6 cellular contexts compared by ENCODE assay signal in the genomic region with DNA sequence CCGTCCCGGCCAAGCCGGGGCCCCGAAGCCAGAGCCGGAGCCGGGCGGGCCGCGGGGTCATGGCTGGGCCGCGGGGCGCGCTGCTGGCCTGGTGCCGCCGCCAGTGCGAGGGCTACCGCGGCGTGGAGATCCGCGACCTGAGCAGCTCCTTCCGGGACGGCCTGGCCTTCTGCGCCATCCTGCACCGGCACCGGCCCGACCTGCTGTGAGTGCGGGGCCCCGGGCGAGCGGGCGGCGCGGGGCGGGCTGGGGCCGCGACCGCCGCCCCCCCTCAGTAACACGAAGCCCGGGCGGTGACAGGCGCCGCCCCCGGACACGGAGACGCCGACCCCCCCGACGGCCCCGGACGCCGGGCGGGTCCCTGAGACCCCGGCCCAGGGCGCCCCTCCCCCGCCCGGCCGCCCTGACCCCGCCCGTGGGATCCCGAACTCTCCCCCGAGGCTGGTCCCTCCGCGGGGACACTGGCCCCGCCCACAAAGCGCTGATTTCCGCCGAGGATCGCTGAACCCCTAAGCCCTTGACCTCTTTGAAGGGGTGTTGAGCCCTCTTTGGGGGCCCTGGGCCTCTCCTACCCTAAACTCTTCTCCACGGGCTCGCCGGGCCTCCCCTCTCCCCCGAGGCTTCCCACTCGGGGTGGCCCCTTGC. TPM values are rescaled to one million over a fixed set of nuclear protein-coding genes. Genes with fewer than 3 reads are reported as not detected.
DNase-seq lines count a peak whose midpoint lies in the region; TF ChIP-seq lines count a peak whose summit lies in the region.

No MANE protein-coding gene starts in this region.

- TF ChIP-seq CTCF in HFF-Myc (IDR thresholded peaks at IDR 0.05; ENCODE audit: low read depth, low read length, missing control alignments): no peak
- no peak for TF ChIP-seq CTCF in hepatocyte (IDR thresholded peaks at IDR 0.05; ENCODE audit: poor library complexity)
- no peak for TF ChIP-seq CTCF in thyroid gland (IDR thresholded peaks at IDR 0.05)

- no peaks in the 10 kb centered on the region for H3K9me2 ChIP-seq in hepatocyte (replicated peaks; ENCODE audit: insufficient read depth)

- H3K27ac Mint-ChIP-seq in activated CD4-positive, alpha-beta memory T cell treated with anti-CD3 and anti-CD28 coated beads, Interleukin-2, amount 10 ng/mL, durations not matched to agents 7 days and 5 days: peak overlapping the region; percentile 73

- DNase-seq in HFF-Myc (ENCODE audit: extremely low read depth, low read depth) (no peak), hepatocyte (ENCODE audit: low spot score) (no peak), thyroid gland (peak; percentile 32 to 34), GOT3 (lab: John Stamatoyannopoulos, UW) (no peak)
- DNase-seq in activated CD4-positive, alpha-beta memory T cell treated with anti-CD3 and anti-CD28 coated beads, Interleukin-2, amount 10 ng/mL, durations not matched to agents 7 days and 5 days: peak; percentile 55

- intact Hi-C loops in thyroid gland (cut with DNase I): no loop called here

- CTCF ChIA-PET in activated CD4-positive, alpha-beta memory T cell treated with anti-CD3 and anti-CD28 coated beads, Interleukin-2, amount 10 ng/mL, durations not matched to agents 7 days and 5 days (lab: Charles Lee): interaction anchor here (1.1 to 1.9 kb wide), 5 partner anchors 10 to 82 kb away, joined by 4 to 15 read pairs (median 7); partner anchors contain the start of genes C22orf23 and POLR2F

- H3K9me3 ChIP-seq in BLaER1 treated with 17β-estradiol and CSF1 and Interleukin-3, amounts not matched to agents 10 nM and 100 nM (replicated peaks in 1 of 11): no peaks in the 10 kb centered on the region
- H3K9me3 ChIP-seq in hepatocyte (ENCODE audit: low read depth) (no peaks in the 10 kb centered on the region), thyroid gland (no peaks in the 10 kb centered on the region)

- no peaks in the 10 kb centered on the region for H3K27me3 Mint-ChIP-seq in activated CD4-positive, alpha-beta memory T cell treated with anti-CD3 and anti-CD28 coated beads, Interleukin-2, amount 10 ng/mL, durations not matched to agents 7 days and 5 days

- H3K4me3 Mint-ChIP-seq in activated CD4-positive, alpha-beta memory T cell treated with anti-CD3 and anti-CD28 coated beads, Interleukin-2, amount 10 ng/mL, durations not matched to agents 7 days and 5 days: peak overlapping the region; percentile 74

- peak overlapping the region; percentile 87 to 97 (median 94) for H3K27ac ChIP-seq in BLaER1 treated with 17β-estradiol and CSF1 and Interleukin-3, amounts not matched to agents 10 nM and 100 nM
- peak overlapping the region; percentile 65 for H3K27ac ChIP-seq in hepatocyte
- peak overlapping the region; percentile 53 to 79 (median 56) for H3K27ac ChIP-seq in thyroid gland

- POLR2A ChIA-PET in activated CD4-positive, alpha-beta memory T cell treated with anti-CD3 and anti-CD28 coated beads, Interleukin-2, amount 10 ng/mL, durations not matched to agents 7 days and 5 days (lab: Charles Lee): interaction anchor here (0.8 to 3.2 kb wide), 7 partner anchors 10 to 62 kb away, joined by 3 to 45 read pairs (median 4); partner anchors contain the start of genes ANKRD54, C22orf23 and POLR2F

- peak overlapping the region; percentile 87 to 98 (median 95) for H3K9ac ChIP-seq in BLaER1 treated with 17β-estradiol and CSF1 and Interleukin-3, amounts not matched to agents 10 nM and 100 nM

- H2AFZ ChIP-seq in hepatocyte: peak overlapping the region; percentile 56

- no peak for TF ChIP-seq POLR2A in thyroid gland (IDR thresholded peaks at IDR 0.05)

- H3K4me1 Mint-ChIP-seq in activated CD4-positive, alpha-beta memory T cell treated with anti-CD3 and anti-CD28 coated beads, Interleukin-2, amount 10 ng/mL, durations not matched to agents 7 days and 5 days: peaks cover 24% of the 10 kb centered on the region

- peaks cover 0 to 6% (median 0%) of the 10 kb centered on the region in 11 experiments; a peak in 4 of 22 replicates for H3K36me3 ChIP-seq in BLaER1 treated with 17β-estradiol and CSF1 and Interleukin-3, amounts not matched to agents 10 nM and 100 nM
- H3K36me3 ChIP-seq in hepatocyte (replicated peaks; ENCODE audit: insufficient read depth, low read depth) (no peaks in the 10 kb centered on the region), thyroid gland (no peaks in the 10 kb centered on the region)

- no peaks in the 10 kb centered on the region for H3K36me3 Mint-ChIP-seq in activated CD4-positive, alpha-beta memory T cell treated with anti-CD3 and anti-CD28 coated beads, Interleukin-2, amount 10 ng/mL, durations not matched to agents 7 days and 5 days (ENCODE audit: low read depth)

- WGBS in hepatocyte (ENCODE audit: low lambda C conversion rate, missing lambda C conversion rate): 4% methylated on average over 28 of the region's 75 CpGs
- whole genome bisulfite sequencing in thyroid gland, 2 donors: 4% methylated on average over 4 of the region's 75 CpGs; no CpG with 5 or more reads in 1 of the 2 donors

- H3K27me3 ChIP-seq in BLaER1 treated with 17β-estradiol and CSF1 and Interleukin-3, amounts not matched to agents 10 nM and 100 nM: no peaks in the 10 kb centered on the region
- H3K27me3 ChIP-seq in hepatocyte: no peaks in the 10 kb centered on the region
- no peaks in the 10 kb centered on the region for H3K27me3 ChIP-seq in thyroid gland

- peak overlapping the region; percentile 92 to 100 (median 99) for H3K4me2 ChIP-seq in BLaER1 treated with 17β-estradiol and CSF1 and Interleukin-3, amounts not matched to agents 10 nM and 100 nM
- H3K4me2 ChIP-seq in hepatocyte: peak overlapping the region; percentile 99

- peaks cover 27% of the 10 kb centered on the region for H3K79me2 ChIP-seq in hepatocyte

- H4K20me1 ChIP-seq in BLaER1 treated with 17β-estradiol and CSF1 and Interleukin-3, amounts not matched to agents 10 nM and 100 nM: peaks cover 17 to 49% (median 35%) of the 10 kb centered on the region in 11 experiments; a peak in 17 of 22 replicates
- no peaks in the 10 kb centered on the region for H4K20me1 ChIP-seq in hepatocyte (ENCODE audit: insufficient read depth, poor library complexity, severe bottlenecking)

- peak overlapping the region; percentile 75 to 93 (median 87) for H3K4me3 ChIP-seq in BLaER1 treated with 17β-estradiol and CSF1 and Interleukin-3, amounts not matched to agents 10 nM and 100 nM
- H3K4me3 ChIP-seq in HFF-Myc (replicated peaks; ENCODE audit: low read depth, low read length) (peak overlapping the region; percentile 82), hepatocyte (peak overlapping the region; percentile 72), thyroid gland (replicated peaks in 1 of 3) (peak overlapping the region; percentile 11 to 69 (median 65))

- H3K9me3 Mint-ChIP-seq in activated CD4-positive, alpha-beta memory T cell treated with anti-CD3 and anti-CD28 coated beads, Interleukin-2, amount 10 ng/mL, durations not matched to agents 7 days and 5 days: no peaks in the 10 kb centered on the region

- peaks cover 29 to 75% (median 70%) of the 10 kb centered on the region in 10 experiments for H3K4me1 ChIP-seq in BLaER1 treated with 17β-estradiol and CSF1 and Interleukin-3, amounts not matched to agents 10 nM and 100 nM
- H3K4me1 ChIP-seq in hepatocyte (ENCODE audit: insufficient read depth): peaks cover 18% of the 10 kb centered on the region
- H3K4me1 ChIP-seq in thyroid gland: peaks cover 20 to 32% of the 10 kb centered on the region in 2 donors

RNA-seq across cellular contexts. Expression of gene MICALL1, which starts 0.4 kb away (rescaled TPM):
- total RNA-seq in activated CD4-positive, alpha-beta memory T cell treated with anti-CD3 and anti-CD28 coated beads, Interleukin-2, amount 10 ng/mL, durations not matched to agents 7 days and 5 days: 10 to 100 TPM; 21.8 to 24.1 TPM
- total RNA-seq in hepatocyte (20.3 and 26.1 TPM in 2 replicates), thyroid gland (10 to 100 TPM; 22.2 to 48.3 (median 30.8) TPM)
- 11.7 and 15.0 TPM in 2 replicates for polyA plus RNA-seq in hepatocyte

RNA-seq across cellular contexts. Expression of gene C22orf23, which starts 46.9 kb away (rescaled TPM):
- not detected for total RNA-seq in activated CD4-positive, alpha-beta memory T cell treated with anti-CD3 and anti-CD28 coated beads, Interleukin-2, amount 10 ng/mL, durations not matched to agents 7 days and 5 days
- 0.30 TPM in 1 of 2 replicates, not detected in the other for total RNA-seq in hepatocyte
- 0.29 TPM in 1 of 2 replicates, not detected in the other for polyA plus RNA-seq in hepatocyte
- 1 to 10 TPM in 1 of 4 donors, under 1 TPM in 3; 0.59 to 1.7 (median 0.73) TPM for total RNA-seq in thyroid gland

RNA-seq across cellular contexts. Expression of gene POLR2F, which starts 47.0 kb away (rescaled TPM):
- total RNA-seq in activated CD4-positive, alpha-beta memory T cell treated with anti-CD3 and anti-CD28 coated beads, Interleukin-2, amount 10 ng/mL, durations not matched to agents 7 days and 5 days: 10 to 100 TPM; 50.1 to 56.4 TPM
- total RNA-seq in hepatocyte (59.4 and 74.3 TPM in 2 replicates), thyroid gland (10 to 100 TPM; 19.7 to 88.9 (median 55.2) TPM)
- polyA plus RNA-seq in hepatocyte: 119 and 129 TPM in 2 replicates

RNA-seq across cellular contexts. Expression of gene EIF3L, which starts 57.3 kb away (rescaled TPM):
- total RNA-seq in activated CD4-positive, alpha-beta memory T cell treated with anti-CD3 and anti-CD28 coated beads, Interleukin-2, amount 10 ng/mL, durations not matched to agents 7 days and 5 days: 100 to 1,000 TPM; 331 to 348 TPM
- total RNA-seq in hepatocyte (365 and 421 TPM in 2 replicates), thyroid gland (100 to 1,000 TPM; 423 to 557 (median 455) TPM)
- polyA plus RNA-seq in hepatocyte: 172 and 199 TPM in 2 replicates

Comparison
In these comparisons a context has a peak if more than half of its experiments do, and no peak if none do; other contexts are left out.
1. DNase-seq: peak in activated CD4-positive, alpha-beta memory T cell treated with anti-CD3 and anti-CD28 coated beads, Interleukin-2, amount 10 ng/mL, durations not matched to agents 7 days and 5 days (single experiment) and thyroid gland (2 of 2); none in HFF-Myc (single experiment), hepatocyte (single experiment) and GOT3 (single experiment).
2. Peak in every context shown above with its lines, with median percentiles within 50 percentile points of each other: H3K27ac ChIP-seq and H3K4me3 ChIP-seq.